In genomic region chr2:100126172-100126571, GRCh38 we compare ENCODE assay signal across 18 cellular contexts. TPM values are rescaled to one million over a fixed set of nuclear protein-coding genes. Genes with fewer than 3 reads are reported as not detected.
DNase-seq lines count a peak whose midpoint lies in the region; ATAC-seq, FAIRE-seq and TF ChIP-seq lines count a peak whose summit lies in the region.
"Had no signal": no experiment of that assay in that cellular context is flagged by ENCODE, and none has a peak within 500 bp of the region (broad histone marks: within the 10 kb centered on the region; RNA-seq: fewer than 3 reads in every experiment).

No MANE protein-coding gene starts in this region.

- in situ Hi-C loops in G401 (cut with HindIII; ENCODE audit: low sequenced_read_pairs) = no loop called here

- H3K9me3 ChIP-seq in astrocyte (ENCODE audit: insufficient read depth, low read depth, low read length) = no peaks in the 10 kb centered on the region

- H2AFZ ChIP-seq in astrocyte (ENCODE audit: low read depth, low read length) = no peak overlapping the region

- no peak for ATAC-seq in stimulated activated effector memory CD8-positive, alpha-beta T cell treated with anti-CD3 and anti-CD28 coated beads, Interleukin-12 subunit alpha, Interleukin-12 subunit beta, amount 100 ng/mL, for 72 hours

- no peak overlapping the region for H3K9ac ChIP-seq in astrocyte (ENCODE audit: low read length)

- H3K4me1 ChIP-seq in astrocyte (ENCODE audit: insufficient read depth, low read length) = no peaks in the 10 kb centered on the region

- H3K4me3 Mint-ChIP-seq in astrocyte (ENCODE audit: unreplicated experiment) (no peak overlapping the region), osteocyte (ENCODE audit: unreplicated experiment) (no peak overlapping the region)
- no peak overlapping the region for H3K4me3 Mint-ChIP-seq in stimulated activated effector memory CD8-positive, alpha-beta T cell treated with anti-CD3 and anti-CD28 coated beads, Interleukin-12 subunit alpha, Interleukin-12 subunit beta, amount 100 ng/mL, for 72 hours
- H3K4me3 Mint-ChIP-seq: activated naive CD8-positive, alpha-beta T cell had no signal

- no peak overlapping the region for H3K4me2 ChIP-seq in astrocyte (ENCODE audit: low read length)

- no peak overlapping the region for H3K4me3 ChIP-seq in astrocyte (ENCODE audit: insufficient read depth, low read depth, low read length)

- DNase-seq in NCI-H2107 treated with DMSO at 0.1 percent for 48 hours (lab: John Stamatoyannopoulos, UW; ENCODE audit: unreplicated experiment) (peak; percentile 38), NCI-H2107 (lab: John Stamatoyannopoulos, UW) (no peak), NCI-H128 (lab: John Stamatoyannopoulos, UW; ENCODE audit: unreplicated experiment) (peak; percentile 63), astrocyte (ENCODE audit: low read depth) (peak; percentile 4), osteocyte (ENCODE audit: extremely low spot score, unreplicated experiment) (peak; percentile 60), G401 (ENCODE audit: low spot score) (no peak)
- no peak for DNase-seq in stimulated activated effector memory CD8-positive, alpha-beta T cell treated with anti-CD3 and anti-CD28 coated beads, Interleukin-12 subunit alpha, Interleukin-12 subunit beta, amount 100 ng/mL, for 72 hours (ENCODE audit: low spot score in 2 of 2)
- no peak for DNase-seq in activated naive CD4-positive, alpha-beta T cell treated with Interleukin-2 at 50 U/mL for 16 hours
- DNase-seq: 8988T; activated CD4-positive, alpha-beta T cell treated with anti-CD3 and anti-CD28 coated beads for 1 hour; COR-L47; KG1; mammary epithelial cell; nucleus accumbens; RPMI8226; stimulated activated CD8-positive, alpha-beta memory T cell treated with anti-CD3 and anti-CD28 coated beads, Interleukin-4, amount 100 ng/mL, for 48 hours had no signal

- TF ChIP-seq CTCF in astrocyte (IDR thresholded peaks at IDR 0.05; ENCODE audit: insufficient read depth, low read depth, low read length) = no peak
- no peak for TF ChIP-seq CTCF in osteocyte (IDR thresholded peaks at IDR 0.05)

- no peak for FAIRE-seq in astrocyte (lab: Jason Lieb, UNC)

- H3K36me3 Mint-ChIP-seq in astrocyte (ENCODE audit: low read depth, unreplicated experiment) (no peaks in the 10 kb centered on the region), osteocyte (ENCODE audit: unreplicated experiment) (no peaks in the 10 kb centered on the region)
- no peaks in the 10 kb centered on the region for H3K36me3 Mint-ChIP-seq in stimulated activated effector memory CD8-positive, alpha-beta T cell treated with anti-CD3 and anti-CD28 coated beads, Interleukin-12 subunit alpha, Interleukin-12 subunit beta, amount 100 ng/mL, for 72 hours

- H3K27ac Mint-ChIP-seq in astrocyte (ENCODE audit: unreplicated experiment) (no peak overlapping the region), osteocyte (ENCODE audit: unreplicated experiment) (no peak overlapping the region)
- no peak overlapping the region for H3K27ac Mint-ChIP-seq in stimulated activated effector memory CD8-positive, alpha-beta T cell treated with anti-CD3 and anti-CD28 coated beads, Interleukin-12 subunit alpha, Interleukin-12 subunit beta, amount 100 ng/mL, for 72 hours
- H3K27ac Mint-ChIP-seq: activated naive CD8-positive, alpha-beta T cell had no signal

- H3K27ac ChIP-seq in astrocyte (ENCODE audit: low read depth, low read length) = no peak overlapping the region

- H3K27me3 Mint-ChIP-seq in astrocyte (ENCODE audit: low read depth, unreplicated experiment) (peaks cover 2% of the 10 kb centered on the region), osteocyte (ENCODE audit: unreplicated experiment) (no peaks in the 10 kb centered on the region)

- H3K79me2 ChIP-seq in astrocyte (ENCODE audit: insufficient read depth, low read length) = no peaks in the 10 kb centered on the region

- H3K9me3 Mint-ChIP-seq in astrocyte (ENCODE audit: unreplicated experiment) = no peaks in the 10 kb centered on the region
- peaks cover 9% of the 10 kb centered on the region for H3K9me3 Mint-ChIP-seq in osteocyte (ENCODE audit: unreplicated experiment)
- H3K9me3 Mint-ChIP-seq in stimulated activated effector memory CD8-positive, alpha-beta T cell treated with anti-CD3 and anti-CD28 coated beads, Interleukin-12 subunit alpha, Interleukin-12 subunit beta, amount 100 ng/mL, for 72 hours = no peaks in the 10 kb centered on the region

- no peaks in the 10 kb centered on the region for H3K27me3 ChIP-seq in astrocyte (ENCODE audit: insufficient read depth, low read length)

- H3K4me1 Mint-ChIP-seq in astrocyte (ENCODE audit: low read depth, unreplicated experiment) (peaks cover 3% of the 10 kb centered on the region), osteocyte (ENCODE audit: unreplicated experiment) (peaks cover 26% of the 10 kb centered on the region)
- no peaks in the 10 kb centered on the region for H3K4me1 Mint-ChIP-seq in stimulated activated effector memory CD8-positive, alpha-beta T cell treated with anti-CD3 and anti-CD28 coated beads, Interleukin-12 subunit alpha, Interleukin-12 subunit beta, amount 100 ng/mL, for 72 hours

- no peaks in the 10 kb centered on the region for H3K36me3 ChIP-seq in astrocyte (ENCODE audit: insufficient read depth, low read length)

- no peaks in the 10 kb centered on the region for H4K20me1 ChIP-seq in astrocyte (ENCODE audit: insufficient read depth, low read length)

RNA-seq across cellular contexts. Expression of gene AFF3, which starts 16.2 kb away (rescaled TPM):
- total RNA-seq in astrocyte (14.7 and 24.1 TPM in 2 replicates), osteocyte (239 and 248 TPM in 2 replicates)
- total RNA-seq in G401 (2014; rRNA removed; shearing (Covaris generic)) = 0.62 and 3.0 TPM in 2 replicates
- total RNA-seq: HT-29, mammary epithelial cell had no signal

Comparison
In these comparisons a context has a peak if more than half of its experiments do, and no peak if none do; other contexts are left out.
1. DNase-seq: peak in NCI-H2107 treated with DMSO at 0.1 percent for 48 hours (single experiment), NCI-H128 (single experiment), astrocyte (single experiment) and osteocyte (single experiment); none in NCI-H2107 (single experiment), stimulated activated effector memory CD8-positive, alpha-beta T cell treated with anti-CD3 and anti-CD28 coated beads, Interleukin-12 subunit alpha, Interleukin-12 subunit beta, amount 100 ng/mL, for 72 hours (0 of 2), G401 (single experiment) and activated naive CD4-positive, alpha-beta T cell treated with Interleukin-2 at 50 U/mL for 16 hours (single experiment).